In genomic region chr1:41461790-41462679, GRCh38 we compare ENCODE assay signal across 2 cellular contexts.
TF ChIP-seq lines count a peak whose summit lies in the region.

No MANE protein-coding gene starts in this region.

TF ChIP-seq in IMR-90, 13 proteins besides CTCF, POLR2A, EP300 and RAD21:
- TF ChIP-seq CEBPB (IDR thresholded peaks at IDR 0.05; ENCODE audit: low read depth, low read length) = no peak
- TF ChIP-seq, protein P1, sequence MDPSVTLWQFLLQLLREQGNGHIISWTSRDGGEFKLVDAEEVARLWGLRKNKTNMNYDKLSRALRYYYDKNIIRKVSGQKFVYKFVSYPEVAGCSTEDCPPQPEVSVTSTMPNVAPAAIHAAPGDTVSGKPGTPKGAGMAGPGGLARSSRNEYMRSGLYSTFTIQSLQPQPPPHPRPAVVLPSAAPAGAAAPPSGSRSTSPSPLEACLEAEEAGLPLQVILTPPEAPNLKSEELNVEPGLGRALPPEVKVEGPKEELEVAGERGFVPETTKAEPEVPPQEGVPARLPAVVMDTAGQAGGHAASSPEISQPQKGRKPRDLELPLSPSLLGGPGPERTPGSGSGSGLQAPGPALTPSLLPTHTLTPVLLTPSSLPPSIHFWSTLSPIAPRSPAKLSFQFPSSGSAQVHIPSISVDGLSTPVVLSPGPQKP (IDR thresholded peaks at IDR 0.05; ENCODE audit: borderline replicate concordance, low read depth, low read length) = no peak
- no peak for TF ChIP-seq MAZ (IDR thresholded peaks at IDR 0.05; ENCODE audit: borderline replicate concordance, low read depth, low read length)
- no peak for TF ChIP-seq CHD1 (IDR thresholded peaks at IDR 0.05; ENCODE audit: low read depth, low read length)
- TF ChIP-seq MXI1 (IDR thresholded peaks at IDR 0.05; ENCODE audit: borderline replicate concordance, low read depth, low read length) = no peak
- peak; percentile 74 for TF ChIP-seq MAFK (IDR thresholded peaks at IDR 0.05; ENCODE audit: low read depth, low read length)
- TF ChIP-seq NFE2L2 (IDR thresholded peaks at IDR 0.05; ENCODE audit: low read depth, low read length) = no peak
TF ChIP-seq in IMR-90: peak in this region for 1.

TF ChIP-seq in HEK293T, 16 proteins besides CTCF, POLR2A, EP300 and RAD21:
- TF ChIP-seq ZNF384 (IDR thresholded peaks at IDR 0.05) (no peak), TARDBP (IDR thresholded peaks at IDR 0.05) (no peak), SUZ12 (IDR thresholded peaks at IDR 0.05) (no peak), FOXA1 (IDR thresholded peaks at IDR 0.05) (no peak), FOXM1 (IDR thresholded peaks at IDR 0.05; ENCODE audit: borderline replicate concordance) (no peak), ELF4 (IDR thresholded peaks at IDR 0.05) (no peak), NFRKB (IDR thresholded peaks at IDR 0.05) (no peak), LEF1 (IDR thresholded peaks at IDR 0.05; ENCODE audit: borderline replicate concordance) (no peak), ARNT (IDR thresholded peaks at IDR 0.05) (no peak), FOXK2 (IDR thresholded peaks at IDR 0.05) (no peak)
- TF ChIP-seq, protein P2, sequence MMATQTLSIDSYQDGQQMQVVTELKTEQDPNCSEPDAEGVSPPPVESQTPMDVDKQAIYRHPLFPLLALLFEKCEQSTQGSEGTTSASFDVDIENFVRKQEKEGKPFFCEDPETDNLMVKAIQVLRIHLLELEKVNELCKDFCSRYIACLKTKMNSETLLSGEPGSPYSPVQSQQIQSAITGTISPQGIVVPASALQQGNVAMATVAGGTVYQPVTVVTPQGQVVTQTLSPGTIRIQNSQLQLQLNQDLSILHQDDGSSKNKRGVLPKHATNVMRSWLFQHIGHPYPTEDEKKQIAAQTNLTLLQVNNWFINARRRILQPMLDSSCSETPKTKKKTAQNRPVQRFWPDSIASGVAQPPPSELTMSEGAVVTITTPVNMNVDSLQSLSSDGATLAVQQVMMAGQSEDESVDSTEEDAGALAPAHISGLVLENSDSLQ (IDR thresholded peaks at IDR 0.05) = no peak
